ENCODE assay signal across 11 cellular contexts in the genomic region with DNA sequence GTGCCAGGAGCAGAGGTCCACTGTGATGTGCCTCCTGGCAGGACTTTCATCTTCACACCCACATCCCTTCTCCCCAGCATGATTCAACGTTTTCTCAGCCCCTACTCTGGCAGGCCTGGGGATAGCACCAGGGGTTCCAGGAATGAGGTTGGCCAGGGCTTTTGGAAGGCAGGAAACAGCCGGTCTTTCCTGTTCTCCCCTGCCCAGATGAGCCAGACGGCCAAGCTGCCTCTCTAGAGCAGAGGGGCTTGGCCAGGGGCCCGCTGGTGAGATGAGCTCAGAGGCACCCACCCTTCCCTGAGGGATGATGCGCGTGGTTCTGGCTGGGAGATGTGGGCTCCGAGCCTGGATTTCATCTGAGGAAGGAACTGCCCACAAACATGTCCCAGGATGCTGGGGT. TPM values are rescaled to one million over a fixed set of nuclear protein-coding genes. Genes with fewer than 3 reads are reported as not detected.
DNase-seq lines count a peak whose midpoint lies in the region; ATAC-seq, FAIRE-seq and TF ChIP-seq lines count a peak whose summit lies in the region.
"Had no signal": no experiment of that assay in that cellular context is flagged by ENCODE, and none has a peak within 500 bp of the region (broad histone marks: within the 10 kb centered on the region; RNA-seq: fewer than 3 reads in every experiment).

No MANE protein-coding gene starts in this region.

- H3K36me3 ChIP-seq in astrocyte (ENCODE audit: insufficient read depth, low read length) (no peaks in the 10 kb centered on the region), left ventricle myocardium inferior (peaks cover 40% of the 10 kb centered on the region), smooth muscle cell (ENCODE audit: low read depth) (no peaks in the 10 kb centered on the region)

- TF ChIP-seq CTCF in astrocyte (IDR thresholded peaks at IDR 0.05; ENCODE audit: insufficient read depth, low read depth, low read length) (no peak), left ventricle myocardium inferior (IDR thresholded peaks at IDR 0.05; ENCODE audit: borderline replicate concordance) (no peak), smooth muscle cell (IDR thresholded peaks at IDR 0.05; ENCODE audit: borderline replicate concordance, insufficient read depth, poor library complexity, severe bottlenecking) (no peak)

- FAIRE-seq in H54 (lab: Jason Lieb, UNC) (peak; percentile 65), astrocyte (lab: Jason Lieb, UNC) (peak; percentile 67)

- no peak overlapping the region for H2AFZ ChIP-seq in astrocyte (ENCODE audit: low read depth, low read length)
- no peak overlapping the region for H2AFZ ChIP-seq in smooth muscle cell (ENCODE audit: low read depth)

- H3K4me2 ChIP-seq in astrocyte (ENCODE audit: low read length) (peak overlapping the region; percentile 17), smooth muscle cell (no peak overlapping the region)

- H3K4me1 ChIP-seq in astrocyte (ENCODE audit: insufficient read depth, low read length) (peaks cover 32% of the 10 kb centered on the region), left ventricle myocardium inferior (peaks cover 11% of the 10 kb centered on the region), smooth muscle cell (ENCODE audit: low read depth) (peaks cover 18% of the 10 kb centered on the region)

- H3K27ac Mint-ChIP-seq in astrocyte (ENCODE audit: unreplicated experiment): no peak overlapping the region
- no peak overlapping the region for H3K27ac Mint-ChIP-seq in naive thymus-derived CD8-positive, alpha-beta T cell
- H3K27ac Mint-ChIP-seq: activated CD8-positive, alpha-beta T cell treated with anti-CD3 and anti-CD28 coated beads, Interleukin-2, amount 10 ng/mL, durations not matched to agents 7 days and 5 days had no signal

- no peak for TF ChIP-seq POLR2A in H54 (IDR thresholded peaks at IDR 0.05; ENCODE audit: low read depth, low read length)

- no peak overlapping the region for H3K9ac ChIP-seq in astrocyte (ENCODE audit: low read length)
- no peak overlapping the region for H3K9ac ChIP-seq in smooth muscle cell (ENCODE audit: low read depth)

- no peaks in the 10 kb centered on the region for H3K27me3 Mint-ChIP-seq in astrocyte (ENCODE audit: low read depth, unreplicated experiment)
- peaks cover 15 to 34% (median 21%) of the 10 kb centered on the region in 5 donors for H3K27me3 Mint-ChIP-seq in naive thymus-derived CD8-positive, alpha-beta T cell

- H4K20me1 ChIP-seq in astrocyte (ENCODE audit: insufficient read depth, low read length) (no peaks in the 10 kb centered on the region), smooth muscle cell (ENCODE audit: low read depth) (peaks cover 2% of the 10 kb centered on the region)

- H3F3A ChIP-seq in smooth muscle cell (ENCODE audit: low read depth): peaks cover 3% of the 10 kb centered on the region

- ATAC-seq in naive thymus-derived CD8-positive, alpha-beta T cell: no peak
- no peak for ATAC-seq in GM18861 (IDR thresholded peaks at IDR 0.05; ENCODE audit: unreplicated experiment)
- ATAC-seq in HG03039 (IDR thresholded peaks at IDR 0.05; ENCODE audit: unreplicated experiment): no peak
- ATAC-seq: activated CD8-positive, alpha-beta T cell treated with anti-CD3 and anti-CD28 coated beads, Interleukin-2, amount 10 ng/mL, durations not matched to agents 7 days and 5 days had no signal

- peaks cover 2% of the 10 kb centered on the region for H3K36me3 Mint-ChIP-seq in astrocyte (ENCODE audit: low read depth, unreplicated experiment)
- H3K36me3 Mint-ChIP-seq in naive thymus-derived CD8-positive, alpha-beta T cell: peaks cover 0 to 37% (median 15%) of the 10 kb centered on the region in 3 donors

- no peaks in the 10 kb centered on the region for H3K9me3 ChIP-seq in astrocyte (ENCODE audit: insufficient read depth, low read depth, low read length)
- H3K9me3 ChIP-seq in left ventricle myocardium inferior (replicated peaks): no peaks in the 10 kb centered on the region
- H3K9me3 ChIP-seq in smooth muscle cell (replicated peaks; ENCODE audit: low read depth): no peaks in the 10 kb centered on the region

- POLR2A ChIA-PET in naive thymus-derived CD8-positive, alpha-beta T cell (lab: Charles Lee): no interaction called here

- H3K9me3 Mint-ChIP-seq in astrocyte (ENCODE audit: unreplicated experiment): peaks cover 1% of the 10 kb centered on the region
- H3K9me3 Mint-ChIP-seq in naive thymus-derived CD8-positive, alpha-beta T cell: no peaks in the 10 kb centered on the region

- 24% methylated on average over 7 of the region's 7 CpGs for WGBS in smooth muscle cell (ENCODE audit: low lambda C conversion rate)

- peaks cover 19% of the 10 kb centered on the region for H3K4me1 Mint-ChIP-seq in astrocyte (ENCODE audit: low read depth, unreplicated experiment)
- H3K4me1 Mint-ChIP-seq in naive thymus-derived CD8-positive, alpha-beta T cell: peaks cover 8 to 13% (median 11%) of the 10 kb centered on the region in 4 donors

- intact Hi-C loops in left ventricle myocardium inferior (cut with micrococcal nuclease): no loop called here

- no peaks in the 10 kb centered on the region for H3K27me3 ChIP-seq in astrocyte (ENCODE audit: insufficient read depth, low read length)
- H3K27me3 ChIP-seq in left ventricle myocardium inferior (ENCODE audit: low read depth): peaks cover 18% of the 10 kb centered on the region
- H3K27me3 ChIP-seq in smooth muscle cell (ENCODE audit: low read depth): no peaks in the 10 kb centered on the region

- H3K79me2 ChIP-seq in astrocyte (ENCODE audit: insufficient read depth, low read length) (peaks cover 7% of the 10 kb centered on the region), smooth muscle cell (ENCODE audit: low read depth) (peaks cover 3% of the 10 kb centered on the region)

- H3K27ac ChIP-seq in astrocyte (ENCODE audit: low read depth, low read length) (peak overlapping the region; percentile 63), left ventricle myocardium inferior (replicated peaks) (peak overlapping the region; percentile 14), smooth muscle cell (ENCODE audit: low read depth) (peak overlapping the region; percentile 45)

- peak; percentile 84 for DNase-seq in H54 (ENCODE audit: insufficient read length, low spot score)
- peak; percentile 93 for DNase-seq in astrocyte (ENCODE audit: low read depth)
- peak; percentile 65 for DNase-seq in left ventricle myocardium inferior
- DNase-seq in smooth muscle cell (lab: John Stamatoyannopoulos, UW; ENCODE audit: unreplicated experiment): no peak
- no peak for DNase-seq in naive thymus-derived CD8-positive, alpha-beta T cell
- DNase-seq in NCI-H146 treated with DMSO at 0.1 percent for 48 hours (lab: John Stamatoyannopoulos, UW; ENCODE audit: unreplicated experiment): no peak
- DNase-seq: activated CD8-positive, alpha-beta T cell treated with anti-CD3 and anti-CD28 coated beads, Interleukin-2, amount 10 ng/mL, durations not matched to agents 7 days and 5 days; effector CD4-positive, alpha-beta T cell; naive B cell had no signal

- no peak overlapping the region for H3K4me3 Mint-ChIP-seq in astrocyte (ENCODE audit: unreplicated experiment)
- H3K4me3 Mint-ChIP-seq in naive thymus-derived CD8-positive, alpha-beta T cell: no peak overlapping the region
- H3K4me3 Mint-ChIP-seq: activated CD8-positive, alpha-beta T cell treated with anti-CD3 and anti-CD28 coated beads, Interleukin-2, amount 10 ng/mL, durations not matched to agents 7 days and 5 days; naive B cell had no signal

- H3K4me3 ChIP-seq in astrocyte (ENCODE audit: insufficient read depth, low read depth, low read length): no peak overlapping the region
- H3K4me3 ChIP-seq in left ventricle myocardium inferior: no peak overlapping the region
- no peak overlapping the region for H3K4me3 ChIP-seq in smooth muscle cell

RNA-seq across cellular contexts. Expression of gene MFAP2, which starts 4.3 kb away (rescaled TPM):
- total RNA-seq in astrocyte (121 and 132 TPM in 2 replicates), left ventricle myocardium inferior (3.0 TPM), smooth muscle cell (307 and 325 TPM in 2 replicates)
- 858 and 885 TPM in 2 replicates for polyA plus RNA-seq in smooth muscle cell
- total RNA-seq in naive thymus-derived CD8-positive, alpha-beta T cell: not detected
- under 1 TPM in 1 of 3 donors, not detected in 2; 0.41 TPM for polyA plus RNA-seq in naive thymus-derived CD8-positive, alpha-beta T cell
- total RNA-seq: activated CD8-positive, alpha-beta T cell treated with anti-CD3 and anti-CD28 coated beads, Interleukin-2, amount 10 ng/mL, durations not matched to agents 7 days and 5 days had no signal

RNA-seq across cellular contexts. Expression of gene ATP13A2, which starts 27.0 kb away (rescaled TPM):
- 67.8 and 76.5 TPM in 2 replicates for total RNA-seq in astrocyte
- total RNA-seq in left ventricle myocardium inferior: 11.2 TPM
- 16.0 and 27.7 TPM in 2 replicates for total RNA-seq in smooth muscle cell
- polyA plus RNA-seq in smooth muscle cell: 42.3 and 64.3 TPM in 2 replicates
- 10 to 100 TPM; 44.3 to 44.4 TPM for total RNA-seq in naive thymus-derived CD8-positive, alpha-beta T cell
- polyA plus RNA-seq in naive thymus-derived CD8-positive, alpha-beta T cell: 10 to 100 TPM; 21.6 to 43.7 (median 31.9) TPM

Comparison
In these comparisons a context has a peak if more than half of its experiments do, and no peak if none do; other contexts are left out.
1. DNase-seq: peak in H54 (single experiment), astrocyte (single experiment) and left ventricle myocardium inferior (single experiment); none in smooth muscle cell (single experiment), naive thymus-derived CD8-positive, alpha-beta T cell (0 of 10) and NCI-H146 treated with DMSO at 0.1 percent for 48 hours (single experiment).
2. RNA of gene MFAP2, which starts 4.3 kb away (total RNA-seq): 307 to 325 TPM in smooth muscle cell and 121 to 132 TPM in astrocyte; 3.0 TPM in left ventricle myocardium inferior (single experiment) and not detected in naive thymus-derived CD8-positive, alpha-beta T cell; every median in the first group is over 10 times any median in the second.
3. Peak in every context shown above with its lines, with median percentiles within 50 percentile points of each other: H3K27ac ChIP-seq.